ENCODE assay signal across 14 cellular contexts in genomic region chr6:127121637-127121960, GRCh38. TPM values are rescaled to one million over a fixed set of nuclear protein-coding genes. Genes with fewer than 3 reads are reported as not detected.
A peak's percentile ranks its signal among the peaks of the same experiment; 100 is the strongest.
DNase-seq lines count a peak whose midpoint lies in the region; ATAC-seq, FAIRE-seq and TF ChIP-seq lines count a peak whose summit lies in the region.
"Had no signal": no experiment of that assay in that cellular context is flagged by ENCODE, and none has a peak within 500 bp of the region (broad histone marks: within the 10 kb centered on the region; RNA-seq: fewer than 3 reads in every experiment).

No MANE protein-coding gene starts in this region.

- CTCF ChIA-PET in PC-3 (lab: Charles Lee): no interaction called here

- intact Hi-C loops in PC-3 (cut with micrococcal nuclease): loop anchor here (1.0 to 10.0 kb wide), 4 partner anchors 317 to 1087 kb away; partner anchors contain the start of gene CENPW

- H3K4me1 ChIP-seq in keratinocyte (ENCODE audit: control insufficient read depth, extremely low read depth, insufficient read depth, low read length): peaks cover 9% of the 10 kb centered on the region
- peaks cover 2 to 44% (median 34%) of the 10 kb centered on the region in 5 donors for H3K4me1 ChIP-seq in subcutaneous abdominal adipose tissue (ENCODE audit: control insufficient read depth in 5 of 5, insufficient read depth in 5 of 5, low read length in 5 of 5)
- H3K4me1 ChIP-seq in PC-3 (ENCODE audit: insufficient read depth, low read length): no peaks in the 10 kb centered on the region; the same call in 1 of the 2 replicates
- H3K4me1 ChIP-seq: SJCRH30 had no signal

- H4K20me1 ChIP-seq in keratinocyte (ENCODE audit: control insufficient read depth, extremely low read depth, insufficient read depth, low read length) (no peaks in the 10 kb centered on the region), PC-3 (ENCODE audit: low read length) (no peaks in the 10 kb centered on the region)

- dilution Hi-C loops in keratinocyte (cut with MboI; ENCODE audit: extremely low pct_ligation_motif_present, low sequenced_read_pairs): no loop called here

- POLR2A ChIA-PET in activated naive CD8-positive, alpha-beta T cell treated with anti-CD3 and anti-CD28 coated beads, Interleukin-2, amount 10 ng/mL, durations not matched to agents 7 days and 5 days (lab: Charles Lee): no interaction called here
- POLR2A ChIA-PET in PC-3 (lab: Charles Lee; ENCODE audit: unreplicated experiment): no interaction called here

- H3K9ac ChIP-seq in keratinocyte (ENCODE audit: control insufficient read depth, extremely low read depth, insufficient read depth, low read length): no peak overlapping the region
- no peak overlapping the region for H3K9ac ChIP-seq in subcutaneous abdominal adipose tissue (ENCODE audit: low read length in 5 of 5)
- no peak overlapping the region for H3K9ac ChIP-seq in PC-3 (ENCODE audit: low read length)
- H3K9ac ChIP-seq: BLaER1 treated with 17β-estradiol and CSF1 and Interleukin-3, amounts not matched to agents 10 nM and 100 nM had no signal

- H3K4me2 ChIP-seq in keratinocyte (ENCODE audit: control insufficient read depth, extremely low read depth, insufficient read depth, low read depth, low read length) (no peak overlapping the region), PC-3 (ENCODE audit: low read length) (no peak overlapping the region)
- H3K4me2 ChIP-seq: BLaER1 treated with 17β-estradiol and CSF1 and Interleukin-3, amounts not matched to agents 10 nM and 100 nM had no signal

- H3K36me3 Mint-ChIP-seq in activated naive CD8-positive, alpha-beta T cell treated with anti-CD3 and anti-CD28 coated beads, Interleukin-2, amount 10 ng/mL, durations not matched to agents 7 days and 5 days: no peaks in the 10 kb centered on the region
- H3K36me3 Mint-ChIP-seq in activated naive CD8-positive, alpha-beta T cell treated with anti-CD3 and anti-CD28 coated beads, Interleukin-2, amount 50 U/mL, for 24 hours (ENCODE audit: low read depth): no peaks in the 10 kb centered on the region
- peaks cover 7% of the 10 kb centered on the region for H3K36me3 Mint-ChIP-seq in T-helper 17 cell (ENCODE audit: low read depth)

- no peaks in the 10 kb centered on the region for H3K9me2 ChIP-seq in PC-3 (replicated peaks; ENCODE audit: low read length)

- peaks cover 82% of the 10 kb centered on the region for H3K27me3 Mint-ChIP-seq in activated naive CD8-positive, alpha-beta T cell treated with anti-CD3 and anti-CD28 coated beads, Interleukin-2, amount 10 ng/mL, durations not matched to agents 7 days and 5 days
- peaks cover 65% of the 10 kb centered on the region for H3K27me3 Mint-ChIP-seq in activated naive CD8-positive, alpha-beta T cell treated with anti-CD3 and anti-CD28 coated beads, Interleukin-2, amount 50 U/mL, for 24 hours
- peaks cover 75% of the 10 kb centered on the region for H3K27me3 Mint-ChIP-seq in T-helper 17 cell

- BruUV-seq in PC-3 (replicated peaks; lab: Mats Ljungman, UMichigan): no TSS peak

- H3K27ac ChIP-seq in keratinocyte (ENCODE audit: control insufficient read depth, insufficient read depth, low read length): no peak overlapping the region
- peak overlapping the region; percentile 5 for H3K27ac ChIP-seq in subcutaneous abdominal adipose tissue (ENCODE audit: low read depth, low read length)
- H3K27ac ChIP-seq in PC-3 (ENCODE audit: low read length): no peak overlapping the region
- H3K27ac ChIP-seq: BLaER1 treated with 17β-estradiol and CSF1 and Interleukin-3, amounts not matched to agents 10 nM and 100 nM; SJCRH30 had no signal

- no peaks in the 10 kb centered on the region for H3K9me3 Mint-ChIP-seq in activated naive CD8-positive, alpha-beta T cell treated with anti-CD3 and anti-CD28 coated beads, Interleukin-2, amount 10 ng/mL, durations not matched to agents 7 days and 5 days
- H3K9me3 Mint-ChIP-seq in activated naive CD8-positive, alpha-beta T cell treated with anti-CD3 and anti-CD28 coated beads, Interleukin-2, amount 50 U/mL, for 24 hours: no peaks in the 10 kb centered on the region
- H3K9me3 Mint-ChIP-seq: T-helper 1 cell treated with Interleukin-12 subunit alpha and Interleukin-12 subunit beta and Interleukin-4 antibody, amounts not matched to agents 30 μg/mL and 1 μg/mL, for 36 hours had no signal

- ATAC-seq in activated naive CD8-positive, alpha-beta T cell treated with anti-CD3 and anti-CD28 coated beads, Interleukin-2, amount 10 ng/mL, durations not matched to agents 7 days and 5 days (ENCODE audit: low read depth): no peak
- ATAC-seq in activated naive CD8-positive, alpha-beta T cell treated with anti-CD3 and anti-CD28 coated beads, Interleukin-2, amount 50 U/mL, for 24 hours: no peak
- ATAC-seq in T-helper 17 cell (no peak), PC-3 (no peak)

- peak; percentile 70 for FAIRE-seq in keratinocyte (lab: Jason Lieb, UNC)
- FAIRE-seq: A204.1, G401.6 had no signal

- H3K27ac Mint-ChIP-seq in activated naive CD8-positive, alpha-beta T cell treated with anti-CD3 and anti-CD28 coated beads, Interleukin-2, amount 10 ng/mL, durations not matched to agents 7 days and 5 days: no peak overlapping the region
- H3K27ac Mint-ChIP-seq in activated naive CD8-positive, alpha-beta T cell treated with anti-CD3 and anti-CD28 coated beads, Interleukin-2, amount 50 U/mL, for 24 hours: no peak overlapping the region
- H3K27ac Mint-ChIP-seq in T-helper 17 cell: no peak overlapping the region
- H3K27ac Mint-ChIP-seq: T-helper 1 cell treated with Interleukin-12 subunit alpha and Interleukin-12 subunit beta and Interleukin-4 antibody, amounts not matched to agents 30 μg/mL and 1 μg/mL, for 36 hours had no signal

- no peaks in the 10 kb centered on the region for H3K9me1 ChIP-seq in keratinocyte (ENCODE audit: control insufficient read depth, extremely low read depth, insufficient read depth, low read length)

- no peak for DNase-seq in activated naive CD8-positive, alpha-beta T cell treated with anti-CD3 and anti-CD28 coated beads, Interleukin-2, amount 10 ng/mL, durations not matched to agents 7 days and 5 days
- DNase-seq in activated naive CD8-positive, alpha-beta T cell treated with anti-CD3 and anti-CD28 coated beads, Interleukin-2, amount 50 U/mL, for 24 hours: no peak
- DNase-seq in T-helper 17 cell (no peak), keratinocyte (ENCODE audit: low read depth, low spot score) (no peak), GF-D8 (lab: John Stamatoyannopoulos, UW) (no peak), PC-3 (no peak), cerebellar cortex (ENCODE audit: low spot score) (no peak)

- no peaks in the 10 kb centered on the region for H3K79me2 ChIP-seq in keratinocyte (ENCODE audit: control insufficient read depth, insufficient read depth, low read length)
- no peaks in the 10 kb centered on the region for H3K79me2 ChIP-seq in PC-3 (ENCODE audit: low read length)

- H3K9me3 ChIP-seq in T-helper 17 cell (ENCODE audit: control insufficient read depth, low read length, poor library complexity, severe bottlenecking) (no peaks in the 10 kb centered on the region), keratinocyte (ENCODE audit: control insufficient read depth, low read depth, low read length) (no peaks in the 10 kb centered on the region), subcutaneous abdominal adipose tissue (ENCODE audit: control insufficient read depth in 5 of 5, low read length in 5 of 5) (no peaks in the 10 kb centered on the region), PC-3 (ENCODE audit: low read length) (no peaks in the 10 kb centered on the region)
- H3K9me3 ChIP-seq: BLaER1 treated with 17β-estradiol and CSF1 and Interleukin-3, amounts not matched to agents 10 nM and 100 nM; stomach had no signal

- H3K4me3 ChIP-seq in keratinocyte (ENCODE audit: control insufficient read depth in 2 of 3, extremely low read depth in 1 of 3, insufficient read depth in 2 of 3, low read depth in 1 of 3, low read length in 3 of 3): no peak overlapping the region
- H3K4me3 ChIP-seq in subcutaneous abdominal adipose tissue (ENCODE audit: low read depth in 1 of 5, low read length in 5 of 5): peak overlapping the region in 2 of 5 donors; percentile 36 to 77
- H3K4me3 ChIP-seq in PC-3 (ENCODE audit: low read length): no peak overlapping the region
- H3K4me3 ChIP-seq: BLaER1 treated with 17β-estradiol and CSF1 and Interleukin-3, amounts not matched to agents 10 nM and 100 nM; SJCRH30 had no signal

- peak overlapping the region; percentile 54 for H3K4me3 Mint-ChIP-seq in activated naive CD8-positive, alpha-beta T cell treated with anti-CD3 and anti-CD28 coated beads, Interleukin-2, amount 10 ng/mL, durations not matched to agents 7 days and 5 days
- no peak overlapping the region for H3K4me3 Mint-ChIP-seq in activated naive CD8-positive, alpha-beta T cell treated with anti-CD3 and anti-CD28 coated beads, Interleukin-2, amount 50 U/mL, for 24 hours
- peak overlapping the region; percentile 41 for H3K4me3 Mint-ChIP-seq in T-helper 17 cell
- H3K4me3 Mint-ChIP-seq: T-helper 1 cell treated with Interleukin-12 subunit alpha and Interleukin-12 subunit beta and Interleukin-4 antibody, amounts not matched to agents 30 μg/mL and 1 μg/mL, for 36 hours had no signal

- TF ChIP-seq CTCF in keratinocyte (optimal IDR thresholded peaks at IDR 0.05 in 1 of 3, IDR thresholded peaks at IDR 0.05 in 1 of 3, conservative IDR thresholded peaks at IDR 0.05 in 1 of 3; ENCODE audit: extremely low read depth in 1 of 3, insufficient read depth in 2 of 3, low read length in 3 of 3) (no peak), PC-3 (conservative IDR thresholded peaks at IDR 0.05; ENCODE audit: low read depth, low read length) (no peak)

- H2AFZ ChIP-seq in keratinocyte (ENCODE audit: control insufficient read depth, low read length): no peak overlapping the region
- no peak overlapping the region for H2AFZ ChIP-seq in PC-3 (ENCODE audit: low read length)

- peaks cover 12% of the 10 kb centered on the region for H3K4me1 Mint-ChIP-seq in activated naive CD8-positive, alpha-beta T cell treated with anti-CD3 and anti-CD28 coated beads, Interleukin-2, amount 10 ng/mL, durations not matched to agents 7 days and 5 days
- peaks cover 19% of the 10 kb centered on the region for H3K4me1 Mint-ChIP-seq in activated naive CD8-positive, alpha-beta T cell treated with anti-CD3 and anti-CD28 coated beads, Interleukin-2, amount 50 U/mL, for 24 hours
- peaks cover 18% of the 10 kb centered on the region for H3K4me1 Mint-ChIP-seq in T-helper 17 cell

- H3K36me3 ChIP-seq in keratinocyte (ENCODE audit: control insufficient read depth in 2 of 2, extremely low read depth in 1 of 2, insufficient read depth in 2 of 2, low read length in 2 of 2): no peaks in the 10 kb centered on the region
- no peaks in the 10 kb centered on the region for H3K36me3 ChIP-seq in subcutaneous abdominal adipose tissue (ENCODE audit: control insufficient read depth in 5 of 5, insufficient read depth in 5 of 5, low read length in 5 of 5)
- no peaks in the 10 kb centered on the region for H3K36me3 ChIP-seq in PC-3 (ENCODE audit: low read depth, low read length)
- H3K36me3 ChIP-seq: BLaER1 treated with 17β-estradiol and CSF1 and Interleukin-3, amounts not matched to agents 10 nM and 100 nM; SJCRH30; stomach had no signal

- H3F3A ChIP-seq in PC-3 (ENCODE audit: low read length, unreplicated experiment): no peaks in the 10 kb centered on the region

- H3K27me3 ChIP-seq in keratinocyte (ENCODE audit: control insufficient read depth, extremely low read depth, insufficient read depth, low read length) (peaks cover 48% of the 10 kb centered on the region), subcutaneous abdominal adipose tissue (ENCODE audit: control insufficient read depth in 5 of 5, insufficient read depth in 4 of 5, low read length in 5 of 5) (peaks cover 6 to 23% (median 18%) of the 10 kb centered on the region in 5 donors), PC-3 (ENCODE audit: low read length) (peaks cover 50% of the 10 kb centered on the region)

RNA-seq across cellular contexts. Expression of gene RSPO3, which starts 3.1 kb away (rescaled TPM):
- total RNA-seq in activated naive CD8-positive, alpha-beta T cell treated with anti-CD3 and anti-CD28 coated beads, Interleukin-2, amount 10 ng/mL, durations not matched to agents 7 days and 5 days: not detected
- total RNA-seq in T-helper 17 cell: not detected
- not detected in 3 replicates for polyA plus RNA-seq in keratinocyte
- not detected for polyA plus RNA-seq in keratinocyte (2011; ENCODE audit: low read depth)
- polyA plus RNA-seq in keratinocyte (2011; cell fraction: cytosol; rRNA removed): not detected in 2 replicates
- polyA plus RNA-seq in keratinocyte (2011; cell fraction: nucleus; rRNA removed): not detected in 2 replicates
- polyA plus RNA-seq in keratinocyte (2012; ENCODE audit: low replicate concordance): not detected in 2 replicates
- polyA minus RNA-seq in keratinocyte: not detected in 3 replicates
- polyA minus RNA-seq in keratinocyte (2011; cell fraction: cytosol; rRNA and poly(A)+ RNA removed): not detected
- not detected in 2 replicates for polyA minus RNA-seq in keratinocyte (2011; cell fraction: nucleus; rRNA and poly(A)+ RNA removed)
- total RNA-seq in PC-3 (2014; rRNA removed): not detected in 2 replicates
- total RNA-seq: SJCRH30 had no signal
